Comparison of ENCODE assay signal across 15 cellular contexts in the genomic region with DNA sequence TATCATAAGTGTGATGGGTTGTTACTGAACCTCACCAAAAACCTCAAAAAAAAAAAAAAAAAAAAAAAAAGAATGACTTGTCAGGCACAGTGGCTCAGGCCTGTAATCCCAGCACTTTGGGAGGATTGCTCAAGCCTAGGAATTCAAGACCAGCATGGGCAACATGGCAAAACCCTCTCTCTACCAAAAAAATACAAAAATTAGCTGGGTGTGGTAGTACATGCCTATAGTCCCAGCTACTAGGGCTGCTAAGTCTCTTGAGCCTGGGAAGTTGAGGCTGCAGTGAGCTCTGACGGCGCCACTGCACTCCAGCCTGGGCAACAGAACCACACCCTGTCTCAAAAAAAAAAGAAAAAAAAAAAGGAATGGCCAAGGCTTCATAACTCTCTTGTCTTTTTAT. TPM values are rescaled to one million over a fixed set of nuclear protein-coding genes. Genes with fewer than 3 reads are reported as not detected.
DNase-seq lines count a peak whose midpoint lies in the region; ATAC-seq and TF ChIP-seq lines count a peak whose summit lies in the region.
"Had no signal": no experiment of that assay in that cellular context is flagged by ENCODE, and none has a peak within 500 bp of the region (broad histone marks: within the 10 kb centered on the region; RNA-seq: fewer than 3 reads in every experiment).

No MANE protein-coding gene starts in this region.

- H3K9me3 ChIP-seq in WERI-Rb-1 (ENCODE audit: severe bottlenecking) (peaks cover 8% of the 10 kb centered on the region), gastrocnemius medialis (no peaks in the 10 kb centered on the region)
- H3K9me3 ChIP-seq: BE2C, HAP-1 had no signal

- H3K27me3 ChIP-seq in WERI-Rb-1 (ENCODE audit: insufficient read depth, low read depth, severe bottlenecking) (no peaks in the 10 kb centered on the region), gastrocnemius medialis (no peaks in the 10 kb centered on the region)
- H3K27me3 ChIP-seq: BE2C had no signal

- no peak for ATAC-seq in gastrocnemius medialis
- no peak for ATAC-seq in HG02798 (IDR thresholded peaks at IDR 0.05; ENCODE audit: poor library complexity, unreplicated experiment)

- peaks cover 20 to 28% of the 10 kb centered on the region in 2 donors for H3K4me1 ChIP-seq in gastrocnemius medialis
- H3K4me1 ChIP-seq: BE2C, HAP-1 had no signal

- H3K4me3 ChIP-seq in AG10803 (ENCODE audit: low read length) (no peak overlapping the region), WERI-Rb-1 (ENCODE audit: low read depth, low read length) (no peak overlapping the region), gastrocnemius medialis (no peak overlapping the region), foreskin fibroblast (ENCODE audit: low read depth in 1 of 2, low read length in 2 of 2) (no peak overlapping the region)
- H3K4me3 ChIP-seq: HAP-1 had no signal

- TF ChIP-seq CTCF in AG10803 (conservative IDR thresholded peaks at IDR 0.05; ENCODE audit: low read length) (no peak), WERI-Rb-1 (IDR thresholded peaks at IDR 0.05; ENCODE audit: low read depth, low read length) (no peak), gastrocnemius medialis (IDR thresholded peaks at IDR 0.05 in 4 of 5, conservative IDR thresholded peaks at IDR 0.05 in 1 of 5) (no peak), foreskin fibroblast (IDR thresholded peaks at IDR 0.05; ENCODE audit: low read depth, low read length) (no peak)

- intact Hi-C loops in gastrocnemius medialis (cut with DNase I; ENCODE audit: low total_unique reads): no loop called here

- peak overlapping the region; percentile 71 for H3K27ac ChIP-seq in WERI-Rb-1
- H3K27ac ChIP-seq in gastrocnemius medialis: peak overlapping the region; percentile 84 to 92 (median 87)
- H3K27ac ChIP-seq: C4-2B had no signal

- DNase-seq in AG10803 (ENCODE audit: low read depth) (peak; percentile 32), WERI-Rb-1 (peak; percentile 5), mesenteric fat pad (ENCODE audit: low spot score) (peak; percentile 20), gastrocnemius medialis (peak in 1 of 2 donors; percentile 12), DMS53 treated with DMSO at 0.1 percent for 48 hours (lab: John Stamatoyannopoulos, UW; ENCODE audit: unreplicated experiment) (no peak), foreskin fibroblast (no peak)
- DNase-seq: BE2C; CD4-positive, alpha-beta memory T cell; COR-L47; DMS153; GDM1; HFFc6 had no signal

- in situ Hi-C loops in gastrocnemius medialis (cut with MboI; ENCODE audit: low sequenced_read_pairs in 4 of 4): no loop called here

- no peak for TF ChIP-seq POLR2A in gastrocnemius medialis (IDR thresholded peaks at IDR 0.05)

- H3K36me3 ChIP-seq in WERI-Rb-1 (peaks cover 88% of the 10 kb centered on the region), gastrocnemius medialis (no peaks in the 10 kb centered on the region)

RNA-seq across cellular contexts. Expression of gene CHAF1B, which starts 11.1 kb away (rescaled TPM):
- total RNA-seq in mesenteric fat pad (1.2 TPM), gastrocnemius medialis (10 to 100 TPM in 2 of 4 donors, 1 to 10 TPM in 2; 2.5 to 20.2 (median 7.4) TPM)

Comparison
In these comparisons a context has a peak if more than half of its experiments do, and no peak if none do; other contexts are left out.
1. DNase-seq: peak in AG10803 (single experiment), WERI-Rb-1 (single experiment) and mesenteric fat pad (single experiment); none in DMS53 treated with DMSO at 0.1 percent for 48 hours (single experiment) and foreskin fibroblast (0 of 2).